Comparison of ENCODE assay signal across 21 cellular contexts in genomic region chr15:47786371-47786770, GRCh38.
"Had no signal": no experiment of that assay in that cellular context is flagged by ENCODE, and none has a peak within 500 bp of the region (broad histone marks: within the 10 kb centered on the region; RNA-seq: fewer than 3 reads in every experiment).

No MANE protein-coding gene starts in this region.

- H3K4me1 ChIP-seq: esophagus squamous epithelium, foreskin keratinocyte, left lung had no signal

- H3K27ac Mint-ChIP-seq: activated CD4-positive, alpha-beta memory T cell treated with anti-CD3 and anti-CD28 coated beads for 36 hours; activated naive CD4-positive, alpha-beta T cell treated with anti-CD3 and anti-CD28 coated beads, Interleukin-2, amount 10 ng/mL, durations not matched to agents 7 days and 5 days; brain; immature natural killer cell; mesothelial cell of epicardium; natural killer cell; progenitor cell of endocrine pancreas; type B pancreatic cell had no signal

- H3K9me3 ChIP-seq: esophagus squamous epithelium, left lung, thoracic aorta had no signal

- H3K27ac ChIP-seq: foreskin keratinocyte, left lung, thoracic aorta had no signal

- DNase-seq: activated CD4-positive, alpha-beta memory T cell treated with anti-CD3 and anti-CD28 coated beads for 36 hours; activated CD4-positive, alpha-beta T cell treated with anti-CD3 and anti-CD28 coated beads for 48 hours; activated effector memory CD4-positive, alpha-beta T cell treated with anti-CD3 and anti-CD28 coated beads, Interleukin-2, amount 50 U/mL, for 16 hours; activated naive CD4-positive, alpha-beta T cell treated with anti-CD3 and anti-CD28 coated beads, Interleukin-2, amount 10 ng/mL, durations not matched to agents 7 days and 5 days; anterior cingulate cortex; central memory CD4-positive, alpha-beta T cell; effector memory CD4-positive, alpha-beta T cell; esophagus squamous epithelium; foreskin keratinocyte; immature natural killer cell; kidney glomerular epithelial cell; left lung; natural killer cell; stimulated activated CD4-positive, alpha-beta T cell treated with anti-CD3 and anti-CD28 coated beads, Interleukin-4, amount 100 ng/mL, for 24 hours; stimulated activated naive CD4-positive, alpha-beta T cell treated with Interleukin-2 at 50 U/mL for 16 hours had no signal

- H3K36me3 ChIP-seq: esophagus squamous epithelium, left lung, thoracic aorta had no signal

- H3K4me1 Mint-ChIP-seq: activated naive CD4-positive, alpha-beta T cell treated with anti-CD3 and anti-CD28 coated beads, Interleukin-2, amount 10 ng/mL, durations not matched to agents 7 days and 5 days; brain; immature natural killer cell; natural killer cell had no signal

- H3K4me3 ChIP-seq: esophagus squamous epithelium, left lung, lung, thoracic aorta had no signal

- ATAC-seq: foreskin keratinocyte, left lung, natural killer cell had no signal

- H3K4me3 Mint-ChIP-seq: activated CD4-positive, alpha-beta memory T cell treated with anti-CD3 and anti-CD28 coated beads for 36 hours; activated naive CD4-positive, alpha-beta T cell treated with anti-CD3 and anti-CD28 coated beads, Interleukin-2, amount 10 ng/mL, durations not matched to agents 7 days and 5 days; brain; immature natural killer cell; mesothelial cell of epicardium; natural killer cell; type B pancreatic cell had no signal

- H3K9me3 Mint-ChIP-seq: activated CD4-positive, alpha-beta memory T cell treated with anti-CD3 and anti-CD28 coated beads for 36 hours; activated naive CD4-positive, alpha-beta T cell treated with anti-CD3 and anti-CD28 coated beads, Interleukin-2, amount 10 ng/mL, durations not matched to agents 7 days and 5 days; type B pancreatic cell had no signal

- H3K27me3 ChIP-seq: esophagus squamous epithelium, foreskin keratinocyte, left lung had no signal

- H3K27me3 Mint-ChIP-seq: activated naive CD4-positive, alpha-beta T cell treated with anti-CD3 and anti-CD28 coated beads, Interleukin-2, amount 10 ng/mL, durations not matched to agents 7 days and 5 days; progenitor cell of endocrine pancreas; type B pancreatic cell had no signal

- H3K36me3 Mint-ChIP-seq: activated CD4-positive, alpha-beta memory T cell treated with anti-CD3 and anti-CD28 coated beads for 36 hours; activated naive CD4-positive, alpha-beta T cell treated with anti-CD3 and anti-CD28 coated beads, Interleukin-2, amount 10 ng/mL, durations not matched to agents 7 days and 5 days; brain; immature natural killer cell; mesothelial cell of epicardium; natural killer cell; type B pancreatic cell had no signal
